1 cellular context compared by ENCODE assay signal in the genomic region with DNA sequence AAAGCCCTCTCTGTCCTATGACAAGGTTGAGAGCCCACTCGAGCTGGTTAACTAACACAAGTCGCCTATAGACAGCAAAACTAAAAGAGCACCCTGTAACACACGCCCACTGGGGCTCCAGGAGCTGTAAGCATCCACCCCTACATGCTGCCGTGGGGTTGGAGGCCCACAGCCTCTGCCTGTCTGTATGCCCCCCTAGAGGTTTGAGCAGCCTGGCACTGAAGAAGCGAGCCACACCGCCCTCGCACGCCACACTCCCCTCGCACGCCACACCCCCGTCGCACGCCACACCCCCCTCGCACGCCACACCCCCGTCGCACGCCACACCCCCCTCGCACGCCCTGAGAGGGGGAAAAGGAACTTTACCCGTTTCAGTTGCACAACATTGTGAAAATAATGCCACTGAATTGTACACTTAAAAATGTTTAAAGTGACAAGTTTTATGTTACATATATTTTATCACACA.
A peak's percentile ranks its signal among the peaks of the same experiment; 100 is the strongest.
TF ChIP-seq lines count a peak whose summit lies in the region.

No MANE protein-coding gene starts in this region.

TF ChIP-seq in HepG2, 621 proteins besides CTCF, POLR2A, EP300 and RAD21 (continued from another document and continues in another):
- TF ChIP-seq, protein P1, sequence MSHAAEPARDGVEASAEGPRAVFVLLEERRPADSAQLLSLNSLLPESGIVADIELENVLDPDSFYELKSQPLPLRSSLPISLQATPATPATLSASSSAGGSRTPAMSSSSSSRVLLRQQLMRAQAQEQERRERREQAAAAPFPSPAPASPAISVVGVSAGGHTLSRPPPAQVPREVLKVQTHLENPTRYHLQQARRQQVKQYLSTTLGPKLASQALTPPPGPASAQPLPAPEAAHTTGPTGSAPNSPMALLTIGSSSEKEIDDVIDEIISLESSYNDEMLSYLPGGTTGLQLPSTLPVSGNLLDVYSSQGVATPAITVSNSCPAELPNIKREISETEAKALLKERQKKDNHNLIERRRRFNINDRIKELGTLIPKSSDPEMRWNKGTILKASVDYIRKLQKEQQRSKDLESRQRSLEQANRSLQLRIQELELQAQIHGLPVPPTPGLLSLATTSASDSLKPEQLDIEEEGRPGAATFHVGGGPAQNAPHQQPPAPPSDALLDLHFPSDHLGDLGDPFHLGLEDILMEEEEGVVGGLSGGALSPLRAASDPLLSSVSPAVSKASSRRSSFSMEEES (CRISPR knock-in tag; IDR thresholded peaks at IDR 0.05), result no peak
- TF ChIP-seq ZSCAN22 (CRISPR knock-in tag; IDR thresholded peaks at IDR 0.05) (no peak), SIN3B (IDR thresholded peaks at IDR 0.05; ENCODE audit: low read length) (no peak), U2AF1 (optimal IDR thresholded peaks at IDR 0.05; ENCODE audit: low read depth, low read length) (no peak), TAF1 (CRISPR knock-in tag; IDR thresholded peaks at IDR 0.05) (no peak), ZFP41 (CRISPR knock-in tag; IDR thresholded peaks at IDR 0.05; ENCODE audit: borderline replicate concordance) (no peak), SPEN (CRISPR knock-in tag; IDR thresholded peaks at IDR 0.05; ENCODE audit: low read depth) (no peak), ZSCAN29 (CRISPR knock-in tag; conservative IDR thresholded peaks at IDR 0.05) (no peak), SIN3A (IDR thresholded peaks at IDR 0.05; ENCODE audit: borderline replicate concordance, low read depth, low read length) (peak; percentile 40; the same call in 1 of the 2 replicates), FOXK1 (CRISPR knock-in tag; IDR thresholded peaks at IDR 0.05; ENCODE audit: borderline replicate concordance, low read depth) (no peak), MEIS1 (CRISPR knock-in tag; IDR thresholded peaks at IDR 0.05; ENCODE audit: borderline replicate concordance) (no peak), ZNF329 (CRISPR knock-in tag; IDR thresholded peaks at IDR 0.05; ENCODE audit: low read depth) (no peak), FOXK2 (IDR thresholded peaks at IDR 0.05) (no peak), SAP130 (CRISPR knock-in tag; IDR thresholded peaks at IDR 0.05; ENCODE audit: low read depth) (peak; percentile 76), SOX5 (CRISPR knock-in tag; IDR thresholded peaks at IDR 0.05; ENCODE audit: borderline replicate concordance) (no peak), ARNTL (CRISPR knock-in tag; IDR thresholded peaks at IDR 0.05) (no peak), RAD51 (IDR thresholded peaks at IDR 0.05; ENCODE audit: borderline replicate concordance) (no peak), SAFB2 (CRISPR knock-in tag; IDR thresholded peaks at IDR 0.05; ENCODE audit: borderline replicate concordance, low read depth) (no peak), ETV5 (CRISPR knock-in tag; IDR thresholded peaks at IDR 0.05; ENCODE audit: borderline replicate concordance) (no peak), CCDC6 (CRISPR knock-in tag; IDR thresholded peaks at IDR 0.05) (no peak), ZNF230 (CRISPR knock-in tag; IDR thresholded peaks at IDR 0.05) (0 out of 2 replicates have a peak, but pooled peaks have one; percentile 39), AHR (CRISPR knock-in tag; IDR thresholded peaks at IDR 0.05) (no peak), HDAC1 (CRISPR knock-in tag; IDR thresholded peaks at IDR 0.05) (0 out of 2 replicates have a peak, but pooled peaks have one; percentile 12), ZNF7 (CRISPR knock-in tag; IDR thresholded peaks at IDR 0.05) (no peak), ZMYM4 (CRISPR knock-in tag; IDR thresholded peaks at IDR 0.05) (peak; percentile 31; the same call in 1 of the 2 replicates)
- TF ChIP-seq, protein P2, sequence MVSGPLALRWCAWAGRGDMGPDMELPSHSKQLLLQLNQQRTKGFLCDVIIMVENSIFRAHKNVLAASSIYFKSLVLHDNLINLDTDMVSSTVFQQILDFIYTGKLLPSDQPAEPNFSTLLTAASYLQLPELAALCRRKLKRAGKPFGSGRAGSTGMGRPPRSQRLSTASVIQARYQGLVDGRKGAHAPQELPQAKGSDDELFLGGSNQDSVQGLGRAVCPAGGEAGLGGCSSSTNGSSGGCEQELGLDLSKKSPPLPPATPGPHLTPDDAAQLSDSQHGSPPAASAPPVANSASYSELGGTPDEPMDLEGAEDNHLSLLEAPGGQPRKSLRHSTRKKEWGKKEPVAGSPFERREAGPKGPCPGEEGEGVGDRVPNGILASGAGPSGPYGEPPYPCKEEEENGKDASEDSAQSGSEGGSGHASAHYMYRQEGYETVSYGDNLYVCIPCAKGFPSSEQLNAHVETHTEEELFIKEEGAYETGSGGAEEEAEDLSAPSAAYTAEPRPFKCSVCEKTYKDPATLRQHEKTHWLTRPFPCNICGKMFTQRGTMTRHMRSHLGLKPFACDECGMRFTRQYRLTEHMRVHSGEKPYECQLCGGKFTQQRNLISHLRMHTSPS (CRISPR knock-in tag; IDR thresholded peaks at IDR 0.05; ENCODE audit: low read depth), result 0 out of 2 replicates have a peak, but pooled peaks have one; percentile 44
- TF ChIP-seq, protein P3, sequence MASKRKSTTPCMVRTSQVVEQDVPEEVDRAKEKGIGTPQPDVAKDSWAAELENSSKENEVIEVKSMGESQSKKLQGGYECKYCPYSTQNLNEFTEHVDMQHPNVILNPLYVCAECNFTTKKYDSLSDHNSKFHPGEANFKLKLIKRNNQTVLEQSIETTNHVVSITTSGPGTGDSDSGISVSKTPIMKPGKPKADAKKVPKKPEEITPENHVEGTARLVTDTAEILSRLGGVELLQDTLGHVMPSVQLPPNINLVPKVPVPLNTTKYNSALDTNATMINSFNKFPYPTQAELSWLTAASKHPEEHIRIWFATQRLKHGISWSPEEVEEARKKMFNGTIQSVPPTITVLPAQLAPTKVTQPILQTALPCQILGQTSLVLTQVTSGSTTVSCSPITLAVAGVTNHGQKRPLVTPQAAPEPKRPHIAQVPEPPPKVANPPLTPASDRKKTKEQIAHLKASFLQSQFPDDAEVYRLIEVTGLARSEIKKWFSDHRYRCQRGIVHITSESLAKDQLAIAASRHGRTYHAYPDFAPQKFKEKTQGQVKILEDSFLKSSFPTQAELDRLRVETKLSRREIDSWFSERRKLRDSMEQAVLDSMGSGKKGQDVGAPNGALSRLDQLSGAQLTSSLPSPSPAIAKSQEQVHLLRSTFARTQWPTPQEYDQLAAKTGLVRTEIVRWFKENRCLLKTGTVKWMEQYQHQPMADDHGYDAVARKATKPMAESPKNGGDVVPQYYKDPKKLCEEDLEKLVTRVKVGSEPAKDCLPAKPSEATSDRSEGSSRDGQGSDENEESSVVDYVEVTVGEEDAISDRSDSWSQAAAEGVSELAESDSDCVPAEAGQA (IDR thresholded peaks at IDR 0.05; ENCODE audit: low read depth), result no peak
- TF ChIP-seq, protein P3 (CRISPR knock-in tag; IDR thresholded peaks at IDR 0.05; ENCODE audit: borderline replicate concordance), result no peak
- TF ChIP-seq, protein P4, sequence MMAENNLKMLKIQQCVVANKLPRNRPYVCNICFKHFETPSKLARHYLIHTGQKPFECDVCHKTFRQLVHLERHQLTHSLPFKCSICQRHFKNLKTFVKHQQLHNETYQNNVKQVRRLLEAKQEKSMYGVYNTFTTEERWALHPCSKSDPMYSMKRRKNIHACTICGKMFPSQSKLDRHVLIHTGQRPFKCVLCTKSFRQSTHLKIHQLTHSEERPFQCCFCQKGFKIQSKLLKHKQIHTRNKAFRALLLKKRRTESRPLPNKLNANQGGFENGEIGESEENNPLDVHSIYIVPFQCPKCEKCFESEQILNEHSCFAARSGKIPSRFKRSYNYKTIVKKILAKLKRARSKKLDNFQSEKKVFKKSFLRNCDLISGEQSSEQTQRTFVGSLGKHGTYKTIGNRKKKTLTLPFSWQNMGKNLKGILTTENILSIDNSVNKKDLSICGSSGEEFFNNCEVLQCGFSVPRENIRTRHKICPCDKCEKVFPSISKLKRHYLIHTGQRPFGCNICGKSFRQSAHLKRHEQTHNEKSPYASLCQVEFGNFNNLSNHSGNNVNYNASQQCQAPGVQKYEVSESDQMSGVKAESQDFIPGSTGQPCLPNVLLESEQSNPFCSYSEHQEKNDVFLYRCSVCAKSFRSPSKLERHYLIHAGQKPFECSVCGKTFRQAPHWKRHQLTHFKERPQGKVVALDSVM (CRISPR knock-in tag; IDR thresholded peaks at IDR 0.05), result no peak
- TF ChIP-seq, protein P5, sequence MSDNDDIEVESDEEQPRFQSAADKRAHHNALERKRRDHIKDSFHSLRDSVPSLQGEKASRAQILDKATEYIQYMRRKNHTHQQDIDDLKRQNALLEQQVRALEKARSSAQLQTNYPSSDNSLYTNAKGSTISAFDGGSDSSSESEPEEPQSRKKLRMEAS (IDR thresholded peaks at IDR 0.05), result peak; percentile 69; the same call in 1 of the 2 replicates
- TF ChIP-seq, protein P6, sequence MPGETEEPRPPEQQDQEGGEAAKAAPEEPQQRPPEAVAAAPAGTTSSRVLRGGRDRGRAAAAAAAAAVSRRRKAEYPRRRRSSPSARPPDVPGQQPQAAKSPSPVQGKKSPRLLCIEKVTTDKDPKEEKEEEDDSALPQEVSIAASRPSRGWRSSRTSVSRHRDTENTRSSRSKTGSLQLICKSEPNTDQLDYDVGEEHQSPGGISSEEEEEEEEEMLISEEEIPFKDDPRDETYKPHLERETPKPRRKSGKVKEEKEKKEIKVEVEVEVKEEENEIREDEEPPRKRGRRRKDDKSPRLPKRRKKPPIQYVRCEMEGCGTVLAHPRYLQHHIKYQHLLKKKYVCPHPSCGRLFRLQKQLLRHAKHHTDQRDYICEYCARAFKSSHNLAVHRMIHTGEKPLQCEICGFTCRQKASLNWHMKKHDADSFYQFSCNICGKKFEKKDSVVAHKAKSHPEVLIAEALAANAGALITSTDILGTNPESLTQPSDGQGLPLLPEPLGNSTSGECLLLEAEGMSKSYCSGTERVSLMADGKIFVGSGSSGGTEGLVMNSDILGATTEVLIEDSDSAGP (CRISPR knock-in tag; IDR thresholded peaks at IDR 0.05; ENCODE audit: borderline replicate concordance), result peak; percentile 31; the same call in 1 of the 2 replicates
- TF ChIP-seq, protein P7, sequence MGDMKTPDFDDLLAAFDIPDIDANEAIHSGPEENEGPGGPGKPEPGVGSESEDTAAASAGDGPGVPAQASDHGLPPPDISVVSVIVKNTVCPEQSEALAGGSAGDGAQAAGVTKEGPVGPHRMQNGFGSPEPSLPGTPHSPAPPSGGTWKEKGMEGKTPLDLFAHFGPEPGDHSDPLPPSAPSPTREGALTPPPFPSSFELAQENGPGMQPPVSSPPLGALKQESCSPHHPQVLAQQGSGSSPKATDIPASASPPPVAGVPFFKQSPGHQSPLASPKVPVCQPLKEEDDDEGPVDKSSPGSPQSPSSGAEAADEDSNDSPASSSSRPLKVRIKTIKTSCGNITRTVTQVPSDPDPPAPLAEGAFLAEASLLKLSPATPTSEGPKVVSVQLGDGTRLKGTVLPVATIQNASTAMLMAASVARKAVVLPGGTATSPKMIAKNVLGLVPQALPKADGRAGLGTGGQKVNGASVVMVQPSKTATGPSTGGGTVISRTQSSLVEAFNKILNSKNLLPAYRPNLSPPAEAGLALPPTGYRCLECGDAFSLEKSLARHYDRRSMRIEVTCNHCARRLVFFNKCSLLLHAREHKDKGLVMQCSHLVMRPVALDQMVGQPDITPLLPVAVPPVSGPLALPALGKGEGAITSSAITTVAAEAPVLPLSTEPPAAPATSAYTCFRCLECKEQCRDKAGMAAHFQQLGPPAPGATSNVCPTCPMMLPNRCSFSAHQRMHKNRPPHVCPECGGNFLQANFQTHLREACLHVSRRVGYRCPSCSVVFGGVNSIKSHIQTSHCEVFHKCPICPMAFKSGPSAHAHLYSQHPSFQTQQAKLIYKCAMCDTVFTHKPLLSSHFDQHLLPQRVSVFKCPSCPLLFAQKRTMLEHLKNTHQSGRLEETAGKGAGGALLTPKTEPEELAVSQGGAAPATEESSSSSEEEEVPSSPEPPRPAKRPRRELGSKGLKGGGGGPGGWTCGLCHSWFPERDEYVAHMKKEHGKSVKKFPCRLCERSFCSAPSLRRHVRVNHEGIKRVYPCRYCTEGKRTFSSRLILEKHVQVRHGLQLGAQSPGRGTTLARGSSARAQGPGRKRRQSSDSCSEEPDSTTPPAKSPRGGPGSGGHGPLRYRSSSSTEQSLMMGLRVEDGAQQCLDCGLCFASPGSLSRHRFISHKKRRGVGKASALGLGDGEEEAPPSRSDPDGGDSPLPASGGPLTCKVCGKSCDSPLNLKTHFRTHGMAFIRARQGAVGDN (CRISPR knock-in tag; IDR thresholded peaks at IDR 0.05), result peak; percentile 65
- TF ChIP-seq, protein P8, sequence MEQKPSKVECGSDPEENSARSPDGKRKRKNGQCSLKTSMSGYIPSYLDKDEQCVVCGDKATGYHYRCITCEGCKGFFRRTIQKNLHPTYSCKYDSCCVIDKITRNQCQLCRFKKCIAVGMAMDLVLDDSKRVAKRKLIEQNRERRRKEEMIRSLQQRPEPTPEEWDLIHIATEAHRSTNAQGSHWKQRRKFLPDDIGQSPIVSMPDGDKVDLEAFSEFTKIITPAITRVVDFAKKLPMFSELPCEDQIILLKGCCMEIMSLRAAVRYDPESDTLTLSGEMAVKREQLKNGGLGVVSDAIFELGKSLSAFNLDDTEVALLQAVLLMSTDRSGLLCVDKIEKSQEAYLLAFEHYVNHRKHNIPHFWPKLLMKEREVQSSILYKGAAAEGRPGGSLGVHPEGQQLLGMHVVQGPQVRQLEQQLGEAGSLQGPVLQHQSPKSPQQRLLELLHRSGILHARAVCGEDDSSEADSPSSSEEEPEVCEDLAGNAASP (CRISPR knock-in tag; IDR thresholded peaks at IDR 0.05; ENCODE audit: borderline replicate concordance), result no peak
- TF ChIP-seq, protein P9, sequence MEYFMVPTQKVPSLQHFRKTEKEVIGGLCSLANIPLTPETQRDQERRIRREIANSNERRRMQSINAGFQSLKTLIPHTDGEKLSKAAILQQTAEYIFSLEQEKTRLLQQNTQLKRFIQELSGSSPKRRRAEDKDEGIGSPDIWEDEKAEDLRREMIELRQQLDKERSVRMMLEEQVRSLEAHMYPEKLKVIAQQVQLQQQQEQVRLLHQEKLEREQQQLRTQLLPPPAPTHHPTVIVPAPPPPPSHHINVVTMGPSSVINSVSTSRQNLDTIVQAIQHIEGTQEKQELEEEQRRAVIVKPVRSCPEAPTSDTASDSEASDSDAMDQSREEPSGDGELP (IDR thresholded peaks at IDR 0.05; ENCODE audit: borderline replicate concordance, low read depth), result no peak
- TF ChIP-seq, protein P10, sequence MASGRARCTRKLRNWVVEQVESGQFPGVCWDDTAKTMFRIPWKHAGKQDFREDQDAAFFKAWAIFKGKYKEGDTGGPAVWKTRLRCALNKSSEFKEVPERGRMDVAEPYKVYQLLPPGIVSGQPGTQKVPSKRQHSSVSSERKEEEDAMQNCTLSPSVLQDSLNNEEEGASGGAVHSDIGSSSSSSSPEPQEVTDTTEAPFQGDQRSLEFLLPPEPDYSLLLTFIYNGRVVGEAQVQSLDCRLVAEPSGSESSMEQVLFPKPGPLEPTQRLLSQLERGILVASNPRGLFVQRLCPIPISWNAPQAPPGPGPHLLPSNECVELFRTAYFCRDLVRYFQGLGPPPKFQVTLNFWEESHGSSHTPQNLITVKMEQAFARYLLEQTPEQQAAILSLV (CRISPR knock-in tag; IDR thresholded peaks at IDR 0.05; ENCODE audit: borderline replicate concordance), result 0 out of 2 replicates have a peak, but pooled peaks have one; percentile 43
